ENCODE assay signal across 25 cellular contexts in genomic region chr13:84745051-84745551, GRCh38.
"Had no signal": no experiment of that assay in that cellular context is flagged by ENCODE, and none has a peak within 500 bp of the region (broad histone marks: within the 10 kb centered on the region; RNA-seq: fewer than 3 reads in every experiment).

No MANE protein-coding gene starts in this region.

- H3K9me3 ChIP-seq: ovary, psoas muscle, right lobe of liver, sigmoid colon, stomach, thoracic aorta, thyroid gland, tibial nerve, upper lobe of left lung, vagina had no signal

- H3K9ac ChIP-seq: neural progenitor cell, parathyroid adenoma had no signal

- H3K4me2 ChIP-seq: neural progenitor cell had no signal

- DNase-seq: natural killer cell; occipital lobe; ovary; posterior cingulate gyrus; psoas muscle; right cardiac atrium; right lobe of liver; sigmoid colon; small intestine; stimulated activated CD4-positive, alpha-beta T cell treated with anti-CD3 and anti-CD28 coated beads, Interleukin-15, amount 100 ng/mL, for 24 hours; stimulated activated CD4-positive, alpha-beta T cell treated with anti-CD3 and anti-CD28 coated beads, Interleukin-2, amount 100 ng/mL, for 24 hours; stimulated activated CD4-positive, alpha-beta T cell treated with anti-CD3 and anti-CD28 coated beads, Interleukin-2, amount 100 ng/mL, for 48 hours; stimulated activated CD4-positive, alpha-beta T cell treated with anti-CD3 and anti-CD28 coated beads, Interleukin-4, amount 100 ng/mL, for 24 hours; stimulated activated naive B cell treated with anti-CD40 and anti-IgM and Interleukin-4, amounts not matched to agents 10 μg/mL and 1 μg/mL and 100 μg/mL, for 72 hours; stimulated activated naive CD4-positive, alpha-beta T cell treated with Interleukin-2 at 50 U/mL for 16 hours; stomach; thyroid gland; trophoblast cell; upper lobe of left lung had no signal

- H3K4me3 ChIP-seq: neural progenitor cell, ovary, psoas muscle, right lobe of liver, sigmoid colon, stomach, thoracic aorta, thyroid gland, tibial nerve, upper lobe of left lung, vagina had no signal

- FAIRE-seq: urothelium cell line had no signal

- H3K27ac ChIP-seq: neural progenitor cell, ovary, parathyroid adenoma, psoas muscle, right lobe of liver, sigmoid colon, stomach, thoracic aorta, thyroid gland, tibial nerve, upper lobe of left lung, vagina had no signal

- H2AFZ ChIP-seq: neural progenitor cell, parathyroid adenoma had no signal

- H3K4me1 ChIP-seq: neural progenitor cell, parathyroid adenoma, psoas muscle, right lobe of liver, sigmoid colon, stomach, thyroid gland, tibial nerve, upper lobe of left lung, vagina had no signal

- H3K27me3 ChIP-seq: neural progenitor cell, ovary, right lobe of liver, sigmoid colon, stomach, thyroid gland, tibial nerve, upper lobe of left lung, vagina had no signal

- H3K36me3 ChIP-seq: neural progenitor cell, ovary, right lobe of liver, sigmoid colon, stomach, thoracic aorta, thyroid gland, tibial nerve, upper lobe of left lung, vagina had no signal

- H3K79me2 ChIP-seq: parathyroid adenoma had no signal
